Comparison of ENCODE assay signal across 10 cellular contexts in the genomic region with DNA sequence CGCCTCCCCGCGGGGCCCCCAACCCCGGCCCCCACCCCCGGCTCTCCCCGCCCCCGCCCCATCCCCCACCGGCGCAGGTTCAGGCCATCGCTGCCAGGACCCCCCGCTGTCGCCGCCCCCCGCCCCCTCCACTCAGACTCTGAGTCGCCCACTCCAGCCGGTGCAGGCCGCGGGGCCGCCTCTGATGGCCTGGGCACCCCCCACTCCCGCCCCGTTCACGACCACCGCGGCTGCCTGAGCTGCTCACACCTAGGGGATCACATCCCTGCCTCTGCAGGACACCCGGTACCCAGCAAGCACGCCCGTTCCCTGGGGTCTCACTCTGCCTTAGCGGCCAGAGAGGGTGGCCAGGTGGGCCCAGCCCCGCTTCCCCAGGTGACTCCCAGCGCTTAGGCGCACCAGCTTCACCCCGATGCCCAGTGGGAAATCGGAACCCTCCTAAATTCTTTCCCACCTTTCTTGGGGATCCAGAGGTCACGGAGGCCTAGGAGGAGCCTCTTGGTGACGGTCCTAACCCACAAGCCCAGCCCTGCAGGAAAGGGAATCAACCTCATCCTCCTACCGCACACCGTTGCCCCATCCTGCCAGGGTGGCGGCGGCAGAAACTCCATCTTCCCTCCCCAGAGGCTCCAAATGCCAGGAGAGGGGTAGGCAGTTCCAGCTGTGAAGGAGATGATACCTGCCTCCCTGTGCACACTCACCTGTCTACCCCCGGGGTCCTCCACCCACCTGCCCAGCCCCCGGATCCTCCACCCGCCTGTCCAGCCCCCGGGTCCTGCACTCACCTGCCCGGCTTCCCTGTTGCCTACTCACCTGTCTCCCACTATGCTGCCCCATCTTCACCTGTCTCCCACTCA. TPM values are rescaled to one million over a fixed set of nuclear protein-coding genes. Genes with fewer than 3 reads are reported as not detected.
DNase-seq lines count a peak whose midpoint lies in the region; TF ChIP-seq lines count a peak whose summit lies in the region.
"Had no signal": no experiment of that assay in that cellular context is flagged by ENCODE, and none has a peak within 500 bp of the region (broad histone marks: within the 10 kb centered on the region; RNA-seq: fewer than 3 reads in every experiment).

No MANE protein-coding gene starts in this region.

- H3K27ac ChIP-seq in A673 (ENCODE audit: low read depth, low read length, poor library complexity, severe bottlenecking): no peak overlapping the region
- peak overlapping the region in 1 of 2 donors; percentile 34 for H3K27ac ChIP-seq in coronary artery
- H3K27ac ChIP-seq: neutrophil had no signal

- H3K27me3 Mint-ChIP-seq in nephron (ENCODE audit: low read depth): peaks cover 8% of the 10 kb centered on the region

- no peaks in the 10 kb centered on the region for H3K9me3 ChIP-seq in A673 (ENCODE audit: low read depth, low read length, poor library complexity, severe bottlenecking)
- H3K9me3 ChIP-seq: neutrophil had no signal

- intact Hi-C loops in A673 (cut with micrococcal nuclease; ENCODE audit: unreplicated experiment): no loop called here

- H3K9me3 Mint-ChIP-seq in nephron: no peaks in the 10 kb centered on the region

- H3K4me3 ChIP-seq in A673 (ENCODE audit: low read depth, low read length, poor library complexity, severe bottlenecking) (peak overlapping the region; percentile 37), coronary artery (peak overlapping the region; percentile 86)

- peak overlapping the region; percentile 8 to 72 (median 36) for H3K27ac Mint-ChIP-seq in nephron

- no peaks in the 10 kb centered on the region for H3K36me3 ChIP-seq in A673 (ENCODE audit: insufficient read depth, low read length, poor library complexity, severe bottlenecking)
- H3K36me3 ChIP-seq: neutrophil had no signal

- H3K4me3 Mint-ChIP-seq in nephron: peak overlapping the region; percentile 79 to 86 (median 83)

- no TSS peak for BruUV-seq in A673 (replicated peaks; lab: Mats Ljungman, UMichigan)

- no peaks in the 10 kb centered on the region for H3K4me1 ChIP-seq in A673 (ENCODE audit: insufficient read depth, low read length, poor library complexity, severe bottlenecking)

- POLR2A ChIA-PET in A673 (lab: Charles Lee; ENCODE audit: low non-redundant PET): interaction anchor here (0.5 kb wide), 1 partner anchor 291 kb away, joined by 3 read pairs; no protein-coding TSS in a partner anchor
- POLR2A ChIA-PET in HEK293T (lab: Yijun Ruan, JAX): no interaction called here

- no peak for TF ChIP-seq CTCF in A673 (conservative IDR thresholded peaks at IDR 0.05; ENCODE audit: low read depth, low read length)
- TF ChIP-seq CTCF in coronary artery (IDR thresholded peaks at IDR 0.05): no peak
- no peak for TF ChIP-seq CTCF in nephron (IDR thresholded peaks at IDR 0.05; ENCODE audit: unreplicated experiment in 3 of 3)

- no peaks in the 10 kb centered on the region for H3K27me3 ChIP-seq in A673 (replicated peaks; ENCODE audit: insufficient read depth, low read depth, low read length, poor library complexity)

- H3K4me1 Mint-ChIP-seq in nephron: peaks cover 6% of the 10 kb centered on the region

- H3K36me3 Mint-ChIP-seq in nephron (ENCODE audit: low read depth): peaks cover 16% of the 10 kb centered on the region

- CTCF ChIA-PET in A673 (lab: Charles Lee) (no interaction called here), HEK293T (lab: Yijun Ruan, JAX) (no interaction called here)

- DNase-seq in A673 (ENCODE audit: low spot score) (no peak), H4 (ENCODE audit: low spot score) (peak; percentile 29), coronary artery (ENCODE audit: low spot score) (no peak), DMS153 (lab: John Stamatoyannopoulos, UW) (no peak), NAMALWA (ENCODE audit: low spot score) (no peak), hepatic stellate cell (ENCODE audit: low spot score) (no peak), HEK293T (ENCODE audit: extremely low spot score) (no peak)
- DNase-seq: DND-41 had no signal

TF ChIP-seq in HEK293T, 16 proteins besides CTCF, POLR2A, EP300 and RAD21:
- TF ChIP-seq ZNF384 (IDR thresholded peaks at IDR 0.05) (no peak), SUZ12 (IDR thresholded peaks at IDR 0.05) (no peak), L3MBTL2 (conservative IDR thresholded peaks at IDR 0.05) (no peak)

RNA-seq across cellular contexts. Expression of a gene that starts 13.7 kb away (rescaled TPM):
- total RNA-seq in A673 (2021): 74.4 and 78.1 TPM in 2 replicates
- total RNA-seq in H4 (2014; rRNA removed; shearing (Covaris generic)): 51.0 and 51.2 TPM in 2 replicates

RNA-seq across cellular contexts. Expression of a gene that starts 14.3 kb away (rescaled TPM):
- 27.2 and 29.0 TPM in 2 replicates for total RNA-seq in A673 (2021)
- 40.5 and 46.7 TPM in 2 replicates for total RNA-seq in H4 (2014; rRNA removed; shearing (Covaris generic))
